In the genomic region with DNA sequence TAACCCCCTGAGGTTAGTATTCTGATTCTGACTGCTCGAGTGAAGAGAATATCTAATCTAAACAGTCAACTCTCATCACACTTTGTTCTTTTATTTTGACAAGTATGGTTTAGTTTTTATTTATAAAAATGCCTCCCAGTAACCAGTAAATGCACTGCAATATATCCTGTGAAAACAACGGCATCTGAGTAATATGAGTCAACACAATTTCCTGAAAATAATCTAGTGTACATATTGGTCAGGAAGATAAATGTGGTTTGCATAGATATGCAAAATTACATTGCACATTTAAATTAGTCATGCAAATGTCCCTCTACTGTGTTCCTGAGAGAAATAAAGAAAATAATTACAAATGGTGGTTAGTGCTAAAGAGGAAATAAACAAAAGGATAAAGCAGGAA, we compare ENCODE assay signal across 23 cellular contexts.
"Had no signal": no experiment of that assay in that cellular context is flagged by ENCODE, and none has a peak within 500 bp of the region (broad histone marks: within the 10 kb centered on the region; RNA-seq: fewer than 3 reads in every experiment).

No MANE protein-coding gene starts in this region.

- FAIRE-seq: TTC549 had no signal

- DNase-seq: activated CD4-positive, alpha-beta T cell treated with anti-CD3 and anti-CD28 coated beads for 1 hour; activated CD4-positive, alpha-beta T cell treated with anti-CD3 and anti-CD28 coated beads, Interleukin-2, amount 50 U/mL, for 1 hour; activated gamma-delta T cell treated with Interleukin-2 at 50 U/mL for 16 hours; activated T-cell treated with anti-CD3 and anti-CD28 coated beads, Interleukin-2, amount 50 U/mL, for 1 hour; aorta; central memory CD4-positive, alpha-beta T cell; dermis blood vessel endothelial cell; effector CD8-positive, alpha-beta T cell; heart left ventricle; islet precursor cell; left cardiac atrium; mesendoderm; mucosa of descending colon; nephron progenitor cell; nucleus accumbens; right cardiac atrium; stimulated activated CD4-positive, alpha-beta T cell treated with anti-CD3 and anti-CD28 coated beads, Interleukin-12 subunit alpha, Interleukin-12 subunit beta, amount 100 ng/mL, for 4 hours; stimulated activated CD4-positive, alpha-beta T cell treated with anti-CD3 and anti-CD28 coated beads, Interleukin-4, amount 100 ng/mL, for 4 hours had no signal

- H3K36me3 ChIP-seq: heart left ventricle, suprapubic skin, tibial nerve had no signal

- H3K4me3 ChIP-seq: heart left ventricle, mucosa of descending colon, suprapubic skin, tibial nerve had no signal

- H3K27me3 ChIP-seq: heart left ventricle, suprapubic skin, tibial nerve had no signal

- ATAC-seq: esophagus mucosa, mucosa of descending colon, right cardiac atrium had no signal

- H3K27ac ChIP-seq: heart left ventricle, parathyroid adenoma, suprapubic skin, tibial nerve had no signal

- H3K4me1 ChIP-seq: parathyroid adenoma had no signal

- H3K9me3 ChIP-seq: heart left ventricle, mucosa of descending colon, suprapubic skin, tibial nerve had no signal
